In the genomic region with DNA sequence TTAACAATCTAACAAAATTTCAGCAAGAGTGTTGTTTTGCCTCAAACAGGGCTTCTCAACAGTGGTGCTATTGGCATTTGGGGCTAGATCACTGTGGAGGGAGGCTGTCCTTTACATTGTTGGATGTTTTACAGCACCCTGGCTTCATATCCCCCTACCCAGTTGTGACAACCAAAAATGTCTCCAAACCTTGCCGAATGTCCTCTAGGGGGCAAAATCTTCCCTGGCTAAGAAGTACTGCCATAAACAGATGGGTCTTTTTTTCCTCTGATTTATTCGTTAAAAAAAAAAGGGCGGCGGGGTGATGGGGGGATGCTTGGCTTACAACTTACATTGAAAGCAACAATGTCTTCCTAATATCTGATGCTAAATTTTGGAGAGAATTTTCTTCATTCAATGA, we compare ENCODE assay signal across 1 cellular context.
TF ChIP-seq lines count a peak whose summit lies in the region.

No MANE protein-coding gene starts in this region.

TF ChIP-seq in K562, 482 proteins besides CTCF, POLR2A, EP300 and RAD21 (continued from another document):
- TF ChIP-seq, protein P1, sequence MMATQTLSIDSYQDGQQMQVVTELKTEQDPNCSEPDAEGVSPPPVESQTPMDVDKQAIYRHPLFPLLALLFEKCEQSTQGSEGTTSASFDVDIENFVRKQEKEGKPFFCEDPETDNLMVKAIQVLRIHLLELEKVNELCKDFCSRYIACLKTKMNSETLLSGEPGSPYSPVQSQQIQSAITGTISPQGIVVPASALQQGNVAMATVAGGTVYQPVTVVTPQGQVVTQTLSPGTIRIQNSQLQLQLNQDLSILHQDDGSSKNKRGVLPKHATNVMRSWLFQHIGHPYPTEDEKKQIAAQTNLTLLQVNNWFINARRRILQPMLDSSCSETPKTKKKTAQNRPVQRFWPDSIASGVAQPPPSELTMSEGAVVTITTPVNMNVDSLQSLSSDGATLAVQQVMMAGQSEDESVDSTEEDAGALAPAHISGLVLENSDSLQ (IDR thresholded peaks at IDR 0.05): no peak
- TF ChIP-seq SETDB1 (IDR thresholded peaks at IDR 0.05; ENCODE audit: low read length) (no peak), MIER1 (IDR thresholded peaks at IDR 0.05; ENCODE audit: low read depth) (no peak), MXI1 (IDR thresholded peaks at IDR 0.05; ENCODE audit: low read depth, low read length) (no peak), RBM17 (IDR thresholded peaks at IDR 0.05; ENCODE audit: borderline replicate concordance, low read depth, low read length) (no peak), MAZ (CRISPR knock-in tag; conservative IDR thresholded peaks at IDR 0.05 in 1 of 2, IDR thresholded peaks at IDR 0.05 in 1 of 2) (no peak), CBFB (CRISPR knock-in tag; IDR thresholded peaks at IDR 0.05) (no peak), HOXB6 (CRISPR knock-in tag; IDR thresholded peaks at IDR 0.05; ENCODE audit: borderline replicate concordance) (no peak), ZNF740 (CRISPR knock-in tag; IDR thresholded peaks at IDR 0.05) (no peak), ZNF740 (tag; IDR thresholded peaks at IDR 0.05) (no peak), ZNF764 (CRISPR knock-in tag; IDR thresholded peaks at IDR 0.05; ENCODE audit: low read depth) (no peak), CREB5 (CRISPR knock-in tag; IDR thresholded peaks at IDR 0.05) (no peak), ZKSCAN8 (CRISPR knock-in tag; IDR thresholded peaks at IDR 0.05) (no peak), ZNF445 (CRISPR knock-in tag; IDR thresholded peaks at IDR 0.05; ENCODE audit: low read depth) (no peak), ATF6 (CRISPR knock-in tag; IDR thresholded peaks at IDR 0.05) (no peak), KLF1 (tag; IDR thresholded peaks at IDR 0.05) (no peak), ZNF143 (CRISPR knock-in tag; IDR thresholded peaks at IDR 0.05) (no peak)
- TF ChIP-seq, protein P2, sequence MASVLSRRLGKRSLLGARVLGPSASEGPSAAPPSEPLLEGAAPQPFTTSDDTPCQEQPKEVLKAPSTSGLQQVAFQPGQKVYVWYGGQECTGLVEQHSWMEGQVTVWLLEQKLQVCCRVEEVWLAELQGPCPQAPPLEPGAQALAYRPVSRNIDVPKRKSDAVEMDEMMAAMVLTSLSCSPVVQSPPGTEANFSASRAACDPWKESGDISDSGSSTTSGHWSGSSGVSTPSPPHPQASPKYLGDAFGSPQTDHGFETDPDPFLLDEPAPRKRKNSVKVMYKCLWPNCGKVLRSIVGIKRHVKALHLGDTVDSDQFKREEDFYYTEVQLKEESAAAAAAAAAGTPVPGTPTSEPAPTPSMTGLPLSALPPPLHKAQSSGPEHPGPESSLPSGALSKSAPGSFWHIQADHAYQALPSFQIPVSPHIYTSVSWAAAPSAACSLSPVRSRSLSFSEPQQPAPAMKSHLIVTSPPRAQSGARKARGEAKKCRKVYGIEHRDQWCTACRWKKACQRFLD (CRISPR knock-in tag; IDR thresholded peaks at IDR 0.05): no peak
